ENCODE assay signal across 10 cellular contexts in the genomic region with DNA sequence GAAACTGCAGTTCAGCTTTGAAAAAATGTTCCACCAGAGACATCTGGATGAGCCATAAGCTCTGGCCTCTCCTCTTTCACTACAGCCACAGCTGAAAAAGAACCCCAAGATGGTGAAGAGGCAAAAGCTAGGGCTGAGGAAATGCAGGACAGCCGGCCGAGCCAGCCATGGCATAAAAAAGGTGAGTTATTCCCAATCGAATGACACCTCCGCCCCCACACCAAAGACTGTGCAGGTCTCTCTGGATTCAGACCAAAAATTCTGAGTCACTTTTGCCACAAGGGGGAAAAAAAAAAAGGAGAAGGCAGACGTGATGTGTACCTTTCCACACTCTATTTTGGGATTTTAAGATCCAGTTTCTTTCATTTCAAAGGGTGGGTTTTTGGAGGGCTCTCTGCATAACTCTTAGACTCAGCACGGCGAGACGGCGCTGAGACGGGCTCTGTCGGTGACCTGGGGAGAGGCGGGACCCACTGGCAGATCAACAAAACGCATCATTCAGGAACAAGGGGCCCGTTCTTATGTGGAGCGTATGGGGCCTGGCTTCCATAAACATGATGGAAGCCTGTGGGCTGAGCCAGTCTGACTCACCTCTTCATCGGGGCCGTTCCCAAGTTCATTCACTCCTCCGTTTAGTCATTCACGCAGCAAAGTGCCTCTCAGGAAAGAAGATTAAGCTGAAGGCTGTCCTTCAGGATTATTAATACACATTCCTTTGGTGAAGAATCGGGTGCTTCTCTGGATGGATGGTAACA.
DNase-seq lines count a peak whose midpoint lies in the region; ATAC-seq and TF ChIP-seq lines count a peak whose summit lies in the region.
"Had no signal": no experiment of that assay in that cellular context is flagged by ENCODE, and none has a peak within 500 bp of the region (broad histone marks: within the 10 kb centered on the region; RNA-seq: fewer than 3 reads in every experiment).

No MANE protein-coding gene starts in this region.

- CTCF ChIA-PET in HEK293 (lab: Yijun Ruan, JAX), result interaction anchor here (0.6 to 1.5 kb wide), 3 partner anchors 16 to 101 kb away, joined by 3 to 6 read pairs (median 3); no protein-coding TSS in a partner anchor

- H3K27me3 ChIP-seq in tibial artery, result no peaks in the 10 kb centered on the region

- H3K9me3 ChIP-seq in HEK293 (ENCODE audit: control insufficient read depth, insufficient read depth, low read depth, low read length), result no peaks in the 10 kb centered on the region
- no peaks in the 10 kb centered on the region for H3K9me3 ChIP-seq in tibial artery

- H3K27ac ChIP-seq in HEK293 (ENCODE audit: extremely low read depth, low read depth, low read length) (peak overlapping the region; percentile 24; the same call in 1 of the 2 replicates), skin epidermis (peak overlapping the region in 14 of 21 experiments; percentile 8 to 56 (median 30)), tibial artery (no peak overlapping the region)

- intact Hi-C loops in tibial artery (cut with DNase I; ENCODE audit: low total_unique reads), result no loop called here

- ATAC-seq in SK-N-SH treated with all-trans-retinoic acid at 6 μM for 48 hours (peak; percentile 91), HG03095 (IDR thresholded peaks at IDR 0.05; ENCODE audit: unreplicated experiment) (no peak)
- ATAC-seq: GM12878 had no signal

- peak overlapping the region; percentile 4 for H3K4me3 ChIP-seq in HEK293 (ENCODE audit: low read depth, low read length)
- H3K4me3 ChIP-seq in skin epidermis, result no peak overlapping the region
- no peak overlapping the region for H3K4me3 ChIP-seq in tibial artery
- H3K4me3 ChIP-seq: GM12878 had no signal

- POLR2A ChIA-PET in HEK293 (lab: Yijun Ruan, JAX), result no interaction called here

- DNase-seq in fibroblast of the conjunctiva (ENCODE audit: low read depth) (peak; percentile 32), tibial artery (no peak)
- no peak for DNase-seq in stimulated activated CD4-positive, alpha-beta T cell treated with anti-CD3 and anti-CD28 coated beads, Interleukin-2, amount 100 ng/mL, for 24 hours
- DNase-seq: activated CD4-positive, alpha-beta T cell treated with anti-CD3 and anti-CD28 coated beads, Interleukin-2, amount 50 U/mL, for 48 hours; NCI-H69 had no signal

- H3K4me1 ChIP-seq in HEK293 (ENCODE audit: control insufficient read depth, insufficient read depth, low read length) (peaks cover 6% of the 10 kb centered on the region), tibial artery (peaks cover 0 to 18% (median 4%) of the 10 kb centered on the region in 4 donors)

- TF ChIP-seq CTCF in HEK293 (tag by site-specific recombination; IDR thresholded peaks at IDR 0.05) (no peak), tibial artery (IDR thresholded peaks at IDR 0.05) (no peak)

- H3K36me3 ChIP-seq in HEK293 (ENCODE audit: control insufficient read depth in 2 of 2, insufficient read depth in 1 of 2, low read length in 2 of 2) (no peaks in the 10 kb centered on the region), tibial artery (no peaks in the 10 kb centered on the region)

TF ChIP-seq in HEK293, 187 proteins besides CTCF, POLR2A, EP300 and RAD21 (continues in another document):
- TF ChIP-seq ZNF571 (tag by site-specific recombination; IDR thresholded peaks at IDR 0.05), result no peak
- TF ChIP-seq ZSCAN5A (tag by site-specific recombination; IDR thresholded peaks at IDR 0.05), result no peak
- no peak for TF ChIP-seq ZNF148 (tag by site-specific recombination; IDR thresholded peaks at IDR 0.05; ENCODE audit: borderline replicate concordance)
- TF ChIP-seq ZNF16 (tag by site-specific recombination; IDR thresholded peaks at IDR 0.05; ENCODE audit: low read depth), result no peak
- TF ChIP-seq ZNF394 (tag by site-specific recombination; IDR thresholded peaks at IDR 0.05; ENCODE audit: borderline replicate concordance), result no peak
- no peak for TF ChIP-seq ZNF2 (tag by site-specific recombination; IDR thresholded peaks at IDR 0.05)
- TF ChIP-seq ZFP3 (tag by site-specific recombination; IDR thresholded peaks at IDR 0.05; ENCODE audit: low read depth), result no peak
- no peak for TF ChIP-seq ZNF354C (tag by site-specific recombination; IDR thresholded peaks at IDR 0.05; ENCODE audit: borderline replicate concordance, low read depth)
- no peak for TF ChIP-seq ZNF239 (tag by site-specific recombination; IDR thresholded peaks at IDR 0.05)
- TF ChIP-seq SETDB1 (IDR thresholded peaks at IDR 0.05; ENCODE audit: insufficient read length, low read length), result no peak

TF ChIP-seq in SK-N-SH treated with all-trans-retinoic acid at 6 μM for 48 hours, 23 proteins besides CTCF, POLR2A, EP300 and RAD21 (continues in another document):
- no peak for TF ChIP-seq ZFP30 (CRISPR knock-in tag; IDR thresholded peaks at IDR 0.05)
- no peak for TF ChIP-seq ISL1 (CRISPR knock-in tag; IDR thresholded peaks at IDR 0.05)
- no peak for TF ChIP-seq PATZ1 (CRISPR knock-in tag; IDR thresholded peaks at IDR 0.05; ENCODE audit: borderline replicate concordance)
- no peak for TF ChIP-seq ZFP3 (CRISPR knock-in tag; IDR thresholded peaks at IDR 0.05)
- TF ChIP-seq ZNF8 (CRISPR knock-in tag; IDR thresholded peaks at IDR 0.05), result no peak
- no peak for TF ChIP-seq ESRRG (CRISPR knock-in tag; IDR thresholded peaks at IDR 0.05)
- TF ChIP-seq POU6F1 (CRISPR knock-in tag; IDR thresholded peaks at IDR 0.05; ENCODE audit: borderline replicate concordance, low read depth), result no peak
- TF ChIP-seq CSRNP3 (CRISPR knock-in tag; IDR thresholded peaks at IDR 0.05), result no peak
- TF ChIP-seq ZNF70 (CRISPR knock-in tag; IDR thresholded peaks at IDR 0.05), result no peak
- no peak for TF ChIP-seq TOX (CRISPR knock-in tag; IDR thresholded peaks at IDR 0.05; ENCODE audit: borderline replicate concordance)
- TF ChIP-seq RARB (CRISPR knock-in tag; IDR thresholded peaks at IDR 0.05), result no peak
- TF ChIP-seq CSDC2 (CRISPR knock-in tag; IDR thresholded peaks at IDR 0.05), result no peak
- no peak for TF ChIP-seq CREB5 (CRISPR knock-in tag; IDR thresholded peaks at IDR 0.05; ENCODE audit: low read depth)
- TF ChIP-seq BACH2 (CRISPR knock-in tag; IDR thresholded peaks at IDR 0.05; ENCODE audit: borderline replicate concordance), result no peak
- no peak for TF ChIP-seq SNAI2 (CRISPR knock-in tag; IDR thresholded peaks at IDR 0.05)

Comparison
In these comparisons a context has a peak if more than half of its experiments do, and no peak if none do; other contexts are left out.
1. H3K27ac ChIP-seq: peak in HEK293 (single experiment) and skin epidermis (14 of 21); none in tibial artery (0 of 2).
2. Of the 2 proteins assayed by ChIP-seq in both HEK293 and SK-N-SH treated with all-trans-retinoic acid at 6 μM for 48 hours: peak only in HEK293: PATZ1; only in SK-N-SH treated with all-trans-retinoic acid at 6 μM for 48 hours: none; in both: none; in neither: 1.